1 cellular context compared by ENCODE assay signal in genomic region chr16:2867987-2868789, GRCh38.
A peak's percentile ranks its signal among the peaks of the same experiment; 100 is the strongest.
TF ChIP-seq lines count a peak whose summit lies in the region.

No MANE protein-coding gene starts in this region.

TF ChIP-seq in endothelial cell of umbilical vein, 7 proteins besides CTCF, POLR2A, EP300 and RAD21:
- TF ChIP-seq POLR2AphosphoS5 (IDR thresholded peaks at IDR 0.05; ENCODE audit: insufficient read depth, low read depth, low read length) (peak; percentile 98), MAX (IDR thresholded peaks at IDR 0.05; ENCODE audit: insufficient read depth, insufficient read length) (no peak), EZH2 (IDR thresholded peaks at IDR 0.05; ENCODE audit: borderline replicate concordance, low read depth, low read length, severe bottlenecking) (no peak), JUN (IDR thresholded peaks at IDR 0.05; ENCODE audit: borderline replicate concordance, insufficient read depth, insufficient read length, low read depth) (no peak), FOS (IDR thresholded peaks at IDR 0.05; ENCODE audit: borderline replicate concordance, insufficient read depth, low read length) (peak; percentile 60), MYC (IDR thresholded peaks at IDR 0.05; ENCODE audit: low read depth, low read length) (no peak), GATA2 (IDR thresholded peaks at IDR 0.05; ENCODE audit: insufficient read depth, insufficient read length, low read depth, low read length) (peak; percentile 95)
